Comparison of ENCODE assay signal across 8 cellular contexts in the genomic region with DNA sequence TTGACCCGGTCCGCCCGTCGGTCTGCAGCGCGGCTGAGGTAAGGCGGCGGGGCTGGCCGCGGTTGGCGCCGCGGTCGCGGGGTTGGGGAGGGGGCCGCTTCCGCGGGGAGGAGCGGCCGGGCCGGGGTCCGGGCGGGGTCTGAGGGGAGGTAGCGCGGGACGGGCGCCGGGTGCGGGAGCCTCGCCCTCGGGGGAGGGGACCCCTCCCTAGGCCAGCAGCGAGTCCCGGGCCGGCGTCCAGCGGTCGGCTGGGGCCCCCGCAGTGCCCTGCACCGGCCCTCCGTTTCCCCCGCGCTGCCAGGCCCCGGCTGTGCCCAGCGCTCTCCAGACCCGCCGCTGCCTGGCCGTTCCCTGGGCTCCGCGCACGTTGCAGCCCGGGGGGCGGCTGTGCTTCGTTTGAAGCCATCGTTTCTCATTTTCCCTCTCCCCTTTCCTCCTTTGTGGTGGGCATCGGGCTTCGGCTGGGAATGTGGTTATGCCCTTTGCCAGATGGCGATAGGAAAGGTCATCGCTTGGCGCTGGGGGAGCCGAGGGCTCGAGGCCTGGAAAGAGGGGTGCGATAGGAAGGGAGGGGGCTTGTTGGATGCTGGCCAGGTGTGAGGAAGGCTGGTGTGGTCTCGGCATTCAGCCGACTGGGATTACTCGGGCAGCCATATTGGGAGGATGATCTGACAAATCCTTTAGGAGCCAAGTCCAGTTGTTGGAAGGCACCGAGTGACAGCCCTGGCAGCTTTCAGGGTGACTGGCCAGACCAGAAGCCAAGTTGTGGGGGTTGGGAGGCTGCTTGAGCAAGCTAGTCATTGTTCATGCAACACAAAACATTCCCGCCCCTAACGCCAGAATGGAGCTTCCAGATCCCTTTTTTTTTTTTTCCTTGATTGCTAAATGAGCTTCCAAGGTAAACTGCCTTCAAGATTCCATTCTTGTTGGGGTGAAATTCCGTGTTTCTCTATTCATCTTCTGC. TPM values are rescaled to one million over a fixed set of nuclear protein-coding genes. Genes with fewer than 3 reads are reported as not detected.
A peak's percentile ranks its signal among the peaks of the same experiment; 100 is the strongest.
DNase-seq lines count a peak whose midpoint lies in the region; ATAC-seq, FAIRE-seq and TF ChIP-seq lines count a peak whose summit lies in the region.

No MANE protein-coding gene starts in this region.

- TSS peak; percentile 66 for BruUV-seq in HepG2 (replicated peaks; lab: Mats Ljungman, UMichigan)

- intact Hi-C loops in HepG2 (cut with micrococcal nuclease; ENCODE audit: unreplicated experiment), result loop anchor here (2.0 to 5.0 kb wide), 3 partner anchors 18 to 218 kb away; no protein-coding TSS in a partner anchor

- peak; percentile 57 for DNase-seq in DMS79 (lab: John Stamatoyannopoulos, UW)
- DNase-seq in H4 (ENCODE audit: low spot score), result peak; percentile 77
- peak; percentile 76 for DNase-seq in NCI-H1092 treated with DMSO at 0.1 percent for 48 hours (lab: John Stamatoyannopoulos, UW)
- DNase-seq in activated CD4-positive, alpha-beta T cell treated with anti-CD3 and anti-CD28 coated beads for 4 hours, result peak; percentile 6 to 7
- peak; percentile 77 for DNase-seq in HepG2 (ENCODE audit: low spot score)
- peak; percentile 37 for DNase-seq in stimulated activated CD4-positive, alpha-beta T cell treated with anti-CD3 and anti-CD28 coated beads, Interleukin-4, amount 100 ng/mL, for 24 hours

- TF ChIP-seq EP300 in HepG2 (IDR thresholded peaks at IDR 0.05; ENCODE audit: low read depth in 2 of 2, low read length in 2 of 2) (no peak), HepG2 (CRISPR knock-in tag; IDR thresholded peaks at IDR 0.05; ENCODE audit: borderline replicate concordance) (no peak)

- no peak overlapping the region for H2AFZ ChIP-seq in HepG2 (ENCODE audit: low read length)

- H3K4me1 ChIP-seq in ectodermal cell (ENCODE audit: control insufficient read depth, insufficient read depth, low read length) (peaks cover 19% of the 10 kb centered on the region), HepG2 (ENCODE audit: insufficient read depth, low read length) (peaks cover 53% of the 10 kb centered on the region)

- CTCF ChIA-PET in HepG2 (lab: Yijun Ruan, JAX; ENCODE audit: low intra/inter-chr PET ratio, low total read pairs), result no interaction called here

- peak overlapping the region; percentile 88 for H3K9ac ChIP-seq in HepG2 (ENCODE audit: insufficient read depth, low read depth, low read length)

- POLR2A ChIA-PET in HepG2 (lab: Yijun Ruan, JAX), result interaction anchor here (0.7 to 1.6 kb wide), 16 partner anchors 8 to 268 kb away, joined by 3 to 6 read pairs (median 4); a partner anchor contains a TSS

- FAIRE-seq in HepG2 (lab: Jason Lieb, UNC), result peak; percentile 51

- peak; percentile 41 for ATAC-seq in HepG2
- ATAC-seq in HG03378 (IDR thresholded peaks at IDR 0.05; ENCODE audit: unreplicated experiment), result no peak

- H3K4me3 ChIP-seq in ectodermal cell (ENCODE audit: insufficient read depth, low read depth, low read length) (peak overlapping the region; percentile 96), HepG2 (replicated peaks in 1 of 3; ENCODE audit: insufficient read depth in 1 of 3, low read depth in 2 of 3, low read length in 3 of 3) (peak overlapping the region; percentile 89 to 93 (median 91))

- no peak for TF ChIP-seq CTCF in HepG2 (CRISPR knock-in tag; IDR thresholded peaks at IDR 0.05)

- H3K27me3 ChIP-seq in ectodermal cell (ENCODE audit: control insufficient read depth, insufficient read depth, low read length, poor library complexity, severe bottlenecking) (no peaks in the 10 kb centered on the region), HepG2 (ENCODE audit: control insufficient read depth in 1 of 2, insufficient read depth in 2 of 2, low read length in 2 of 2) (no peaks in the 10 kb centered on the region; a peak in 1 of 5 replicates)

- peak in 1 of 2 experiments; percentile 71; a peak in 2 of 4 replicates for TF ChIP-seq POLR2A in HepG2 (IDR thresholded peaks at IDR 0.05; ENCODE audit: insufficient read depth in 1 of 2, low read depth in 2 of 2, low read length in 2 of 2)

- TF ChIP-seq RAD21 in HepG2 (CRISPR knock-in tag; IDR thresholded peaks at IDR 0.05), result no peak

- WGBS in ectodermal cell, 2 experiments, result 0% methylated on average over 69 of the region's 69 CpGs
- 1% methylated on average over 21 of the region's 69 CpGs for WGBS in HepG2 (ENCODE audit: low lambda C conversion rate)

- H4K20me1 ChIP-seq in HepG2 (ENCODE audit: insufficient read depth, low read length), result peaks cover 28% of the 10 kb centered on the region

- peak overlapping the region; percentile 88 for H3K27ac ChIP-seq in ectodermal cell (ENCODE audit: insufficient read depth, low read depth, low read length, poor library complexity, severe bottlenecking)
- H3K27ac ChIP-seq in HepG2 (ENCODE audit: extremely low read length, insufficient read depth, low read length), result peak overlapping the region; percentile 86

- H3K9me3 ChIP-seq in ectodermal cell (ENCODE audit: control insufficient read depth, low read length), result no peaks in the 10 kb centered on the region
- H3K9me3 ChIP-seq in HepG2 (ENCODE audit: low read length), result no peaks in the 10 kb centered on the region

- H3K36me3 ChIP-seq in ectodermal cell (ENCODE audit: control insufficient read depth, insufficient read depth, low read length), result no peaks in the 10 kb centered on the region
- H3K36me3 ChIP-seq in HepG2 (replicated peaks in 1 of 2; ENCODE audit: control insufficient read depth in 1 of 2, insufficient read depth in 2 of 2, low read length in 2 of 2), result no peaks in the 10 kb centered on the region

- in situ Hi-C loops in HepG2 (cut with HindIII; ENCODE audit: extremely low pct_ligation_motif_present, low pct_unique_long_range_greater_than_20kb), result no loop called here

- H3K4me2 ChIP-seq in HepG2 (ENCODE audit: low read depth, low read length), result peak overlapping the region; percentile 90

- peaks cover 45% of the 10 kb centered on the region for H3K79me2 ChIP-seq in HepG2 (ENCODE audit: insufficient read depth, low read length)

TF ChIP-seq in HepG2, 621 proteins besides CTCF, POLR2A, EP300 and RAD21 (continues in another document):
- TF ChIP-seq ZNF577 (CRISPR knock-in tag; IDR thresholded peaks at IDR 0.05; ENCODE audit: borderline replicate concordance, low read depth), result no peak; the same call in 1 of the 2 replicates
- TF ChIP-seq, protein P1, sequence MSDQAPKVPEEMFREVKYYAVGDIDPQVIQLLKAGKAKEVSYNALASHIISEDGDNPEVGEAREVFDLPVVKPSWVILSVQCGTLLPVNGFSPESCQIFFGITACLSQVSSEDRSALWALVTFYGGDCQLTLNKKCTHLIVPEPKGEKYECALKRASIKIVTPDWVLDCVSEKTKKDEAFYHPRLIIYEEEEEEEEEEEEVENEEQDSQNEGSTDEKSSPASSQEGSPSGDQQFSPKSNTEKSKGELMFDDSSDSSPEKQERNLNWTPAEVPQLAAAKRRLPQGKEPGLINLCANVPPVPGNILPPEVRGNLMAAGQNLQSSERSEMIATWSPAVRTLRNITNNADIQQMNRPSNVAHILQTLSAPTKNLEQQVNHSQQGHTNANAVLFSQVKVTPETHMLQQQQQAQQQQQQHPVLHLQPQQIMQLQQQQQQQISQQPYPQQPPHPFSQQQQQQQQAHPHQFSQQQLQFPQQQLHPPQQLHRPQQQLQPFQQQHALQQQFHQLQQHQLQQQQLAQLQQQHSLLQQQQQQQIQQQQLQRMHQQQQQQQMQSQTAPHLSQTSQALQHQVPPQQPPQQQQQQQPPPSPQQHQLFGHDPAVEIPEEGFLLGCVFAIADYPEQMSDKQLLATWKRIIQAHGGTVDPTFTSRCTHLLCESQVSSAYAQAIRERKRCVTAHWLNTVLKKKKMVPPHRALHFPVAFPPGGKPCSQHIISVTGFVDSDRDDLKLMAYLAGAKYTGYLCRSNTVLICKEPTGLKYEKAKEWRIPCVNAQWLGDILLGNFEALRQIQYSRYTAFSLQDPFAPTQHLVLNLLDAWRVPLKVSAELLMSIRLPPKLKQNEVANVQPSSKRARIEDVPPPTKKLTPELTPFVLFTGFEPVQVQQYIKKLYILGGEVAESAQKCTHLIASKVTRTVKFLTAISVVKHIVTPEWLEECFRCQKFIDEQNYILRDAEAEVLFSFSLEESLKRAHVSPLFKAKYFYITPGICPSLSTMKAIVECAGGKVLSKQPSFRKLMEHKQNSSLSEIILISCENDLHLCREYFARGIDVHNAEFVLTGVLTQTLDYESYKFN (CRISPR knock-in tag; conservative IDR thresholded peaks at IDR 0.05), result 0 out of 2 replicates have a peak, but pooled peaks have one; percentile 14
- TF ChIP-seq ATF7-NPFF (CRISPR knock-in tag; IDR thresholded peaks at IDR 0.05; ENCODE audit: low read depth), result peak; percentile 27; the same call in 1 of the 2 replicates
- 0 out of 2 replicates have a peak, but pooled peaks have one; percentile 31 for TF ChIP-seq ZNF782 (CRISPR knock-in tag; IDR thresholded peaks at IDR 0.05; ENCODE audit: borderline replicate concordance)
- 0 out of 2 replicates have a peak, but pooled peaks have one; percentile 47 for TF ChIP-seq ZMAT3 (CRISPR knock-in tag; conservative IDR thresholded peaks at IDR 0.05)

RNA-seq across cellular contexts. Expression of a gene that starts 0.8 kb away (rescaled TPM):
- total RNA-seq in H4 (2014; rRNA removed; shearing (Covaris generic)), result 11.4 and 13.6 TPM in 2 replicates
- polyA plus RNA-seq in ectodermal cell (2013, experiment 1 of 4), result 61.9 TPM
- 65.8 TPM for polyA plus RNA-seq in ectodermal cell (2013, experiment 2 of 4)
- 47.0 TPM for polyA plus RNA-seq in ectodermal cell (2013, experiment 3 of 4)
- 55.3 TPM for polyA plus RNA-seq in ectodermal cell (2013, experiment 4 of 4)
- 26.7 and 43.6 TPM in 2 replicates for total RNA-seq in HepG2 (2016; rRNA removed; fragmentation: Illumina TruSeq; extraction: Trizol)
- 5.1 and 5.3 TPM in 2 replicates for total RNA-seq in HepG2 (2016; cell fraction: cytosol; rRNA removed; fragmentation: Illumina TruSeq; extraction: Trizol; ENCODE audit: low read depth)
- total RNA-seq in HepG2 (2016; cell fraction: insoluble cytoplasmic fraction; rRNA removed; fragmentation: Illumina TruSeq; extraction: Trizol), result 25.5 and 40.1 TPM in 2 replicates
- 11.3 and 11.4 TPM in 2 replicates for total RNA-seq in HepG2 (2016; cell fraction: membrane; rRNA removed; fragmentation: Illumina TruSeq; extraction: Trizol)
- 35.4 and 42.7 TPM in 2 replicates for total RNA-seq in HepG2 (2016; cell fraction: nucleus; rRNA removed; fragmentation: Illumina TruSeq; extraction: Trizol)
- polyA plus RNA-seq in HepG2 (2011; rRNA removed), result 27.0 and 32.5 TPM in 2 replicates
- 18.2 and 23.8 TPM in 2 replicates for polyA plus RNA-seq in HepG2 (2011; cell fraction: cytosol; rRNA removed)
- 22.1 and 26.2 TPM in 2 replicates for polyA plus RNA-seq in HepG2 (2011; cell fraction: nucleus; rRNA removed)
- polyA plus RNA-seq in HepG2 (2012), result 21.2 and 27.8 TPM in 2 replicates
- 0.59 and 0.67 TPM in 2 replicates for polyA plus RNA-seq in HepG2 (2016; cell fraction: cytosol; fragmentation: Illumina TruSeq; extraction: Trizol; ENCODE audit: low read depth)
- 23.0 and 24.6 TPM in 2 replicates for polyA plus RNA-seq in HepG2 (2016; cell fraction: insoluble cytoplasmic fraction; fragmentation: Illumina TruSeq; extraction: Trizol; ENCODE audit: low read depth)
- polyA plus RNA-seq in HepG2 (2016; cell fraction: membrane; fragmentation: Illumina TruSeq; extraction: Trizol; ENCODE audit: low read depth), result 1.5 and 1.9 TPM in 2 replicates
- polyA plus RNA-seq in HepG2 (2016; cell fraction: nucleus; fragmentation: Illumina TruSeq; extraction: Trizol; ENCODE audit: insufficient read depth, low read depth), result 22.3 and 23.8 TPM in 2 replicates
- 24.7 and 78.1 TPM in 2 replicates for polyA minus RNA-seq in HepG2 (2011; rRNA and poly(A)+ RNA removed; ENCODE audit: low replicate concordance)
- polyA minus RNA-seq in HepG2 (2011; cell fraction: cytosol; rRNA and poly(A)+ RNA removed), result 37.6 and 42.0 TPM in 2 replicates
- polyA minus RNA-seq in HepG2 (2011; cell fraction: nucleus; rRNA and poly(A)+ RNA removed), result 62.1 and 75.5 TPM in 2 replicates

Comparison
In these comparisons a context has a peak if more than half of its experiments do, and no peak if none do; other contexts are left out.
1. DNase-seq: peak in every context shown above with its lines; median percentile 77 in H4; 77 in HepG2; 76 in NCI-H1092 treated with DMSO at 0.1 percent for 48 hours; 57 in DMS79; 37 in stimulated activated CD4-positive, alpha-beta T cell treated with anti-CD3 and anti-CD28 coated beads, Interleukin-4, amount 100 ng/mL, for 24 hours; 6 in activated CD4-positive, alpha-beta T cell treated with anti-CD3 and anti-CD28 coated beads for 4 hours.